In the genomic region with DNA sequence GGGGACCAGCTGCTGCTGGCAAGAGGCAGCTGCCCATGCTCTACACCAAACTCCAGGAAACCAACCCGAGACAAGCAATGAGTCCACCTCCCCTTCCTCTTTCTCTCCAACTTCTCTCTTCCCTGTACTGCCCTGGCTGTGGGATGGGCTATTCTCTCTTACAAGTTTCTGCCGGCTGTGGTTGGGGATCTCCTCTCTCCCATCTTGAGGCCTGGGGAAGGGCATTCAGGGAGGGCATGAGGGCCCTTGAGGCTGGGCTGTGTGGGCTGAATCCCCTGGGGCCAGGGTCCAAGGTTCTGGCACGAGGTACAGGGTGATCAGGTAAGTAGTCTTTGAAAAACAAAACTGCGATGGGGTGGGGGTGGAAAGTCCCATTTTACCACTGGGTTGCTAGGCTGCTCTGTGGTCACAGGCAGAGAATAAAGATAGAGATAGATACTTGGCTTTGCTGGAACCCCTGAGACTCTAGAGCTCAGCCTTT, we compare ENCODE assay signal across 1 cellular context.
TF ChIP-seq lines count a peak whose summit lies in the region.

No MANE protein-coding gene starts in this region.

TF ChIP-seq in GM12878, 131 proteins besides CTCF, POLR2A, EP300 and RAD21 (continued from another document and continues in another):
- TF ChIP-seq RELA (IDR thresholded peaks at IDR 0.05; ENCODE audit: borderline replicate concordance, partially characterized antibody) (peak; percentile 84), ESRRA (IDR thresholded peaks at IDR 0.05; ENCODE audit: low read length) (0 out of 2 replicates have a peak, but pooled peaks have one; percentile 31), SMC3 (IDR thresholded peaks at IDR 0.05; ENCODE audit: borderline replicate concordance, low read length) (peak; percentile 9; the same call in 1 of the 2 replicates), ZBED1 (IDR thresholded peaks at IDR 0.05; ENCODE audit: borderline replicate concordance) (no peak), POLR2AphosphoS2 (IDR thresholded peaks at IDR 0.05; ENCODE audit: low read depth, low read length) (no peak; the same call in 1 of the 2 replicates), SUZ12 (IDR thresholded peaks at IDR 0.05; ENCODE audit: unreplicated experiment) (no peak), STAT3 (IDR thresholded peaks at IDR 0.05; ENCODE audit: low read depth, low read length) (no peak), PML (IDR thresholded peaks at IDR 0.05; ENCODE audit: low read length) (peak; percentile 68; the same call in 1 of the 2 replicates), BHLHE40 (IDR thresholded peaks at IDR 0.05; ENCODE audit: borderline replicate concordance in 1 of 2, low read depth in 2 of 2, low read length in 1 of 2) (peak; percentile 89 to 90), RBBP5 (conservative IDR thresholded peaks at IDR 0.05) (no peak), TARDBP (IDR thresholded peaks at IDR 0.05; ENCODE audit: borderline replicate concordance) (no peak), MTA2 (IDR thresholded peaks at IDR 0.05; ENCODE audit: low read depth) (peak; percentile 79), SMARCA5 (IDR thresholded peaks at IDR 0.05) (no peak), ETV6 (conservative IDR thresholded peaks at IDR 0.05 in 1 of 2, IDR thresholded peaks at IDR 0.05 in 1 of 2; ENCODE audit: borderline replicate concordance in 1 of 2, low read depth in 1 of 2) (no peak), RFX5 (IDR thresholded peaks at IDR 0.05; ENCODE audit: low read depth, low read length) (0 out of 2 replicates have a peak, but pooled peaks have one; percentile 27), DPF2 (IDR thresholded peaks at IDR 0.05) (peak; percentile 89; the same call in 1 of the 2 replicates), RCOR1 (conservative IDR thresholded peaks at IDR 0.05; ENCODE audit: low read depth, low read length) (peak; percentile 50; the same call in 1 of the 2 replicates), SREBF1 (IDR thresholded peaks at IDR 0.05; ENCODE audit: low read length) (no peak), TCF12 (IDR thresholded peaks at IDR 0.05; ENCODE audit: low read depth, low read length) (no peak), YY1 (IDR thresholded peaks at IDR 0.05; ENCODE audit: low read depth, low read length) (peak; percentile 37; the same call in 1 of the 2 replicates), ATF7 (IDR thresholded peaks at IDR 0.05; ENCODE audit: low read depth) (peak; percentile 45), CHD1 (IDR thresholded peaks at IDR 0.05; ENCODE audit: low read depth, low read length) (no peak), SIX5 (IDR thresholded peaks at IDR 0.05; ENCODE audit: low read depth, low read length, severe bottlenecking) (no peak), CBFB (IDR thresholded peaks at IDR 0.05; ENCODE audit: low read depth) (peak; percentile 78), SP1 (IDR thresholded peaks at IDR 0.05; ENCODE audit: low read depth, low read length) (peak; percentile 49), SIN3A (IDR thresholded peaks at IDR 0.05; ENCODE audit: low read depth, low read length) (0 out of 2 replicates have a peak, but pooled peaks have one; percentile 47), IRF4 (IDR thresholded peaks at IDR 0.05; ENCODE audit: low read depth, low read length) (0 out of 2 replicates have a peak, but pooled peaks have one; percentile 34), CBX5 (IDR thresholded peaks at IDR 0.05; ENCODE audit: low read depth) (0 out of 2 replicates have a peak, but pooled peaks have one; percentile 17), STAT1 (conservative IDR thresholded peaks at IDR 0.05) (no peak), ZNF274 (IDR thresholded peaks at IDR 0.05; ENCODE audit: insufficient read depth, insufficient read length) (no peak), IKZF1 (conservative IDR thresholded peaks at IDR 0.05) (peak; percentile 99), KDM1A (IDR thresholded peaks at IDR 0.05; ENCODE audit: borderline replicate concordance) (no peak), MXI1 (IDR thresholded peaks at IDR 0.05; ENCODE audit: low read depth, low read length) (peak; percentile 43; the same call in 1 of the 2 replicates), TBL1XR1 (IDR thresholded peaks at IDR 0.05; ENCODE audit: low read depth, low read length) (peak; percentile 71), MTA3 (IDR thresholded peaks at IDR 0.05; ENCODE audit: borderline replicate concordance, low read length) (peak; percentile 73; the same call in 1 of the 2 replicates)
- TF ChIP-seq, protein P1, sequence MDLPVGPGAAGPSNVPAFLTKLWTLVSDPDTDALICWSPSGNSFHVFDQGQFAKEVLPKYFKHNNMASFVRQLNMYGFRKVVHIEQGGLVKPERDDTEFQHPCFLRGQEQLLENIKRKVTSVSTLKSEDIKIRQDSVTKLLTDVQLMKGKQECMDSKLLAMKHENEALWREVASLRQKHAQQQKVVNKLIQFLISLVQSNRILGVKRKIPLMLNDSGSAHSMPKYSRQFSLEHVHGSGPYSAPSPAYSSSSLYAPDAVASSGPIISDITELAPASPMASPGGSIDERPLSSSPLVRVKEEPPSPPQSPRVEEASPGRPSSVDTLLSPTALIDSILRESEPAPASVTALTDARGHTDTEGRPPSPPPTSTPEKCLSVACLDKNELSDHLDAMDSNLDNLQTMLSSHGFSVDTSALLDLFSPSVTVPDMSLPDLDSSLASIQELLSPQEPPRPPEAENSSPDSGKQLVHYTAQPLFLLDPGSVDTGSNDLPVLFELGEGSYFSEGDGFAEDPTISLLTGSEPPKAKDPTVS (IDR thresholded peaks at IDR 0.05; ENCODE audit: low read depth, low read length), result no peak
- TF ChIP-seq, protein P2, sequence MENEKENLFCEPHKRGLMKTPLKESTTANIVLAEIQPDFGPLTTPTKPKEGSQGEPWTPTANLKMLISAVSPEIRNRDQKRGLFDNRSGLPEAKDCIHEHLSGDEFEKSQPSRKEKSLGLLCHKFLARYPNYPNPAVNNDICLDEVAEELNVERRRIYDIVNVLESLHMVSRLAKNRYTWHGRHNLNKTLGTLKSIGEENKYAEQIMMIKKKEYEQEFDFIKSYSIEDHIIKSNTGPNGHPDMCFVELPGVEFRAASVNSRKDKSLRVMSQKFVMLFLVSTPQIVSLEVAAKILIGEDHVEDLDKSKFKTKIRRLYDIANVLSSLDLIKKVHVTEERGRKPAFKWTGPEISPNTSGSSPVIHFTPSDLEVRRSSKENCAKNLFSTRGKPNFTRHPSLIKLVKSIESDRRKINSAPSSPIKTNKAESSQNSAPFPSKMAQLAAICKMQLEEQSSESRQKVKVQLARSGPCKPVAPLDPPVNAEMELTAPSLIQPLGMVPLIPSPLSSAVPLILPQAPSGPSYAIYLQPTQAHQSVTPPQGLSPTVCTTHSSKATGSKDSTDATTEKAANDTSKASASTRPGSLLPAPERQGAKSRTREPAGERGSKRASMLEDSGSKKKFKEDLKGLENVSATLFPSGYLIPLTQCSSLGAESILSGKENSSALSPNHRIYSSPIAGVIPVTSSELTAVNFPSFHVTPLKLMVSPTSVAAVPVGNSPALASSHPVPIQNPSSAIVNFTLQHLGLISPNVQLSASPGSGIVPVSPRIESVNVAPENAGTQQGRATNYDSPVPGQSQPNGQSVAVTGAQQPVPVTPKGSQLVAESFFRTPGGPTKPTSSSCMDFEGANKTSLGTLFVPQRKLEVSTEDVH (IDR thresholded peaks at IDR 0.05; ENCODE audit: low read depth, partially characterized antibody), result no peak
- TF ChIP-seq, protein P3, sequence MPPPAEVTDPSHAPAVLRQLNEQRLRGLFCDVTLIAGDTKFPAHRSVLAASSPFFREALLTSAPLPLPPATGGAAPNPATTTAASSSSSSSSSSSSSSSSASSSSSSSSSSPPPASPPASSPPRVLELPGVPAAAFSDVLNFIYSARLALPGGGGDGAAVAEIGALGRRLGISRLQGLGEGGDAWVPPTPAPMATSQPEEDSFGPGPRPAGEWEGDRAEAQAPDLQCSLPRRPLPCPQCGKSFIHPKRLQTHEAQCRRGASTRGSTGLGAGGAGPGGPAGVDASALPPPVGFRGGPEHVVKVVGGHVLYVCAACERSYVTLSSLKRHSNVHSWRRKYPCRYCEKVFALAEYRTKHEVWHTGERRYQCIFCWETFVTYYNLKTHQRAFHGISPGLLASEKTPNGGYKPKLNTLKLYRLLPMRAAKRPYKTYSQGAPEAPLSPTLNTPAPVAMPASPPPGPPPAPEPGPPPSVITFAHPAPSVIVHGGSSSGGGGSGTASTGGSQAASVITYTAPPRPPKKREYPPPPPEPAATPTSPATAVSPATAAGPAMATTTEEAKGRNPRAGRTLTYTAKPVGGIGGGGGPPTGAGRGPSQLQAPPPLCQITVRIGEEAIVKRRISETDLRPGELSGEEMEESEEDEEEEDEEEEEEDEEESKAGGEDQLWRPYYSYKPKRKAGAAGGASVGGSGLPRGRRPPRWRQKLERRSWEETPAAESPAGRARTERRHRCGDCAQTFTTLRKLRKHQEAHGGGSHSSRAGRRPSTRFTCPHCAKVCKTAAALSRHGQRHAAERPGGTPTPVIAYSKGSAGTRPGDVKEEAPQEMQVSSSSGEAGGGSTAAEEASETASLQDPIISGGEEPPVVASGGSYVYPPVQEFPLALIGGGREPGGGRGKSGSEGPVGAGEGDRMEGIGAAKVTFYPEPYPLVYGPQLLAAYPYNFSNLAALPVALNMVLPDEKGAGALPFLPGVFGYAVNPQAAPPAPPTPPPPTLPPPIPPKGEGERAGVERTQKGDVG (CRISPR knock-in tag; IDR thresholded peaks at IDR 0.05), result no peak
- TF ChIP-seq, protein P4, sequence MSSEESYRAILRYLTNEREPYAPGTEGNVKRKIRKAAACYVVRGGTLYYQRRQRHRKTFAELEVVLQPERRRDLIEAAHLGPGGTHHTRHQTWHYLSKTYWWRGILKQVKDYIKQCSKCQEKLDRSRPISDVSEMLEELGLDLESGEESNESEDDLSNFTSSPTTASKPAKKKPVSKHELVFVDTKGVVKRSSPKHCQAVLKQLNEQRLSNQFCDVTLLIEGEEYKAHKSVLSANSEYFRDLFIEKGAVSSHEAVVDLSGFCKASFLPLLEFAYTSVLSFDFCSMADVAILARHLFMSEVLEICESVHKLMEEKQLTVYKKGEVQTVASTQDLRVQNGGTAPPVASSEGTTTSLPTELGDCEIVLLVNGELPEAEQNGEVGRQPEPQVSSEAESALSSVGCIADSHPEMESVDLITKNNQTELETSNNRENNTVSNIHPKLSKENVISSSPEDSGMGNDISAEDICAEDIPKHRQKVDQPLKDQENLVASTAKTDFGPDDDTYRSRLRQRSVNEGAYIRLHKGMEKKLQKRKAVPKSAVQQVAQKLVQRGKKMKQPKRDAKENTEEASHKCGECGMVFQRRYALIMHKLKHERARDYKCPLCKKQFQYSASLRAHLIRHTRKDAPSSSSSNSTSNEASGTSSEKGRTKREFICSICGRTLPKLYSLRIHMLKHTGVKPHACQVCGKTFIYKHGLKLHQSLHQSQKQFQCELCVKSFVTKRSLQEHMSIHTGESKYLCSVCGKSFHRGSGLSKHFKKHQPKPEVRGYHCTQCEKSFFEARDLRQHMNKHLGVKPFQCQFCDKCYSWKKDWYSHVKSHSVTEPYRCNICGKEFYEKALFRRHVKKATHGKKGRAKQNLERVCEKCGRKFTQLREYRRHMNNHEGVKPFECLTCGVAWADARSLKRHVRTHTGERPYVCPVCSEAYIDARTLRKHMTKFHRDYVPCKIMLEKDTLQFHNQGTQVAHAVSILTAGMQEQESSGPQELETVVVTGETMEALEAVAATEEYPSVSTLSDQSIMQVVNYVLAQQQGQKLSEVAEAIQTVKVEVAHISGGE (CRISPR knock-in tag; IDR thresholded peaks at IDR 0.05), result no peak
- TF ChIP-seq, protein P5, sequence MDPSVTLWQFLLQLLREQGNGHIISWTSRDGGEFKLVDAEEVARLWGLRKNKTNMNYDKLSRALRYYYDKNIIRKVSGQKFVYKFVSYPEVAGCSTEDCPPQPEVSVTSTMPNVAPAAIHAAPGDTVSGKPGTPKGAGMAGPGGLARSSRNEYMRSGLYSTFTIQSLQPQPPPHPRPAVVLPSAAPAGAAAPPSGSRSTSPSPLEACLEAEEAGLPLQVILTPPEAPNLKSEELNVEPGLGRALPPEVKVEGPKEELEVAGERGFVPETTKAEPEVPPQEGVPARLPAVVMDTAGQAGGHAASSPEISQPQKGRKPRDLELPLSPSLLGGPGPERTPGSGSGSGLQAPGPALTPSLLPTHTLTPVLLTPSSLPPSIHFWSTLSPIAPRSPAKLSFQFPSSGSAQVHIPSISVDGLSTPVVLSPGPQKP (IDR thresholded peaks at IDR 0.05; ENCODE audit: low read depth, low read length), result no peak
- TF ChIP-seq, protein P6, sequence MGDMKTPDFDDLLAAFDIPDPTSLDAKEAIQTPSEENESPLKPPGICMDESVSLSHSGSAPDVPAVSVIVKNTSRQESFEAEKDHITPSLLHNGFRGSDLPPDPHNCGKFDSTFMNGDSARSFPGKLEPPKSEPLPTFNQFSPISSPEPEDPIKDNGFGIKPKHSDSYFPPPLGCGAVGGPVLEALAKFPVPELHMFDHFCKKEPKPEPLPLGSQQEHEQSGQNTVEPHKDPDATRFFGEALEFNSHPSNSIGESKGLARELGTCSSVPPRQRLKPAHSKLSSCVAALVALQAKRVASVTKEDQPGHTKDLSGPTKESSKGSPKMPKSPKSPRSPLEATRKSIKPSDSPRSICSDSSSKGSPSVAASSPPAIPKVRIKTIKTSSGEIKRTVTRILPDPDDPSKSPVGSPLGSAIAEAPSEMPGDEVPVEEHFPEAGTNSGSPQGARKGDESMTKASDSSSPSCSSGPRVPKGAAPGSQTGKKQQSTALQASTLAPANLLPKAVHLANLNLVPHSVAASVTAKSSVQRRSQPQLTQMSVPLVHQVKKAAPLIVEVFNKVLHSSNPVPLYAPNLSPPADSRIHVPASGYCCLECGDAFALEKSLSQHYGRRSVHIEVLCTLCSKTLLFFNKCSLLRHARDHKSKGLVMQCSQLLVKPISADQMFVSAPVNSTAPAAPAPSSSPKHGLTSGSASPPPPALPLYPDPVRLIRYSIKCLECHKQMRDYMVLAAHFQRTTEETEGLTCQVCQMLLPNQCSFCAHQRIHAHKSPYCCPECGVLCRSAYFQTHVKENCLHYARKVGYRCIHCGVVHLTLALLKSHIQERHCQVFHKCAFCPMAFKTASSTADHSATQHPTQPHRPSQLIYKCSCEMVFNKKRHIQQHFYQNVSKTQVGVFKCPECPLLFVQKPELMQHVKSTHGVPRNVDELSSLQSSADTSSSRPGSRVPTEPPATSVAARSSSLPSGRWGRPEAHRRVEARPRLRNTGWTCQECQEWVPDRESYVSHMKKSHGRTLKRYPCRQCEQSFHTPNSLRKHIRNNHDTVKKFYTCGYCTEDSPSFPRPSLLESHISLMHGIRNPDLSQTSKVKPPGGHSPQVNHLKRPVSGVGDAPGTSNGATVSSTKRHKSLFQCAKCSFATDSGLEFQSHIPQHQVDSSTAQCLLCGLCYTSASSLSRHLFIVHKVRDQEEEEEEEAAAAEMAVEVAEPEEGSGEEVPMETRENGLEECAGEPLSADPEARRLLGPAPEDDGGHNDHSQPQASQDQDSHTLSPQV (IDR thresholded peaks at IDR 0.05), result peak; percentile 18; the same call in 1 of the 2 replicates
- TF ChIP-seq, protein P7, sequence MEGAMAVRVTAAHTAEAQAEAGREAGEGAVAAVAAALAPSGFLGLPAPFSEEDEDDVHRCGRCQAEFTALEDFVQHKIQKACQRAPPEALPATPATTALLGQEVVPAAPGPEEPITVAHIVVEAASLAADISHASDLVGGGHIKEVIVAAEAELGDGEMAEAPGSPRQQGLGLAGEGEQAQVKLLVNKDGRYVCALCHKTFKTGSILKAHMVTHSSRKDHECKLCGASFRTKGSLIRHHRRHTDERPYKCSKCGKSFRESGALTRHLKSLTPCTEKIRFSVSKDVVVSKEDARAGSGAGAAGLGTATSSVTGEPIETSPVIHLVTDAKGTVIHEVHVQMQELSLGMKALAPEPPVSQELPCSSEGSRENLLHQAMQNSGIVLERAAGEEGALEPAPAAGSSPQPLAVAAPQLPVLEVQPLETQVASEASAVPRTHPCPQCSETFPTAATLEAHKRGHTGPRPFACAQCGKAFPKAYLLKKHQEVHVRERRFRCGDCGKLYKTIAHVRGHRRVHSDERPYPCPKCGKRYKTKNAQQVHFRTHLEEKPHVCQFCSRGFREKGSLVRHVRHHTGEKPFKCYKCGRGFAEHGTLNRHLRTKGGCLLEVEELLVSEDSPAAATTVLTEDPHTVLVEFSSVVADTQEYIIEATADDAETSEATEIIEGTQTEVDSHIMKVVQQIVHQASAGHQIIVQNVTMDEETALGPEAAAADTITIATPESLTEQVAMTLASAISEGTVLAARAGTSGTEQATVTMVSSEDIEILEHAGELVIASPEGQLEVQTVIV (IDR thresholded peaks at IDR 0.05; ENCODE audit: borderline replicate concordance, partially characterized antibody), result no peak
